ENCODE assay signal across 15 cellular contexts in the genomic region with DNA sequence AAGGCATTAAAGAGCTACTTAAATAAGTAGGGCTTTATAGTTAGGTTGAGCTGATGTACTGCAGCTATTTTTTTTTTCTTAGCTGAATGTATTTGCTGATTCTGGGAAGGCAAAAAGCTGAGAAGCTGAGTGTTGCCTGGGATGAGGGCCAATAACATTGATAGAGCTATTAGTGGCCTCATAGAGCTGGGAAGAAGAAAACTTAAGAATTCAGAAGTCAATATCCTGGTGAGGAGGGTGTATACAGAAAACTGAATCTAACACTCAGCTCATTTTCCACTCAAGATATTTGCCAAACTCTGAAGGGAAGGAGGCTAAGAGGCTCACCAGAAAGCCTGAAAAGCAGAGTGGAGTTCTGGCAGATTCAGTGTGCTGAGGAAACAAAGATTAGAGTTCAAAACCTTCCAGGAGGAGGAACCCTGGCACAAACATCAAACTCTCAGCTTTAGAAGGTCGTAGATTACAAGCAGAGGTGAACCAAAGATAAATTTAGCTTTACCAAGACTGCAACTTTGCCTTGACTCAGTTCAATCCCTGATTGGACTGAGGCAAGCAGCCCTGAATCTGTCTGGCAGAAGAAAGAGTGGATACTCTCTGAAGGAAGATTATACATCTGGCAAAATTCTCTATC. TPM values are rescaled to one million over a fixed set of nuclear protein-coding genes. Genes with fewer than 3 reads are reported as not detected.
"Had no signal": no experiment of that assay in that cellular context is flagged by ENCODE, and none has a peak within 500 bp of the region (broad histone marks: within the 10 kb centered on the region; RNA-seq: fewer than 3 reads in every experiment).

No MANE protein-coding gene starts in this region.

- H3K4me3 Mint-ChIP-seq: activated naive CD8-positive, alpha-beta T cell treated with anti-CD3 and anti-CD28 coated beads for 36 hours; activated T-helper 1 cell treated with anti-CD3 and anti-CD28 coated beads, Interleukin-12 subunit alpha, Interleukin-12 subunit beta, Interleukin-2, Interleukin-4 antibody, amounts not matched to agents 30 ng/mL and 10 ng/mL and 1 ng/mL, durations not matched to agents 14 hours and 24 hours and 36 hours; endodermal cell; stimulated activated effector memory CD8-positive, alpha-beta T cell treated with anti-CD3 and anti-CD28 coated beads, Interleukin-12 subunit alpha, Interleukin-12 subunit beta, amount 100 ng/mL, for 72 hours had no signal

- H3K36me3 Mint-ChIP-seq: activated naive CD8-positive, alpha-beta T cell treated with anti-CD3 and anti-CD28 coated beads for 36 hours; stimulated activated effector memory CD8-positive, alpha-beta T cell treated with anti-CD3 and anti-CD28 coated beads, Interleukin-12 subunit alpha, Interleukin-12 subunit beta, amount 100 ng/mL, for 72 hours had no signal

- H3K4me3 ChIP-seq: breast epithelium, dorsolateral prefrontal cortex, lower lobe of right lung had no signal

- H3K9me3 ChIP-seq: breast epithelium had no signal

- DNase-seq: activated CD4-positive, alpha-beta T cell treated with anti-CD3 and anti-CD28 coated beads, Interleukin-2, amount 50 U/mL, for 1 hour; activated CD4-positive, CD25-positive, alpha-beta regulatory T cell; activated CD8-positive, alpha-beta memory T cell treated with anti-CD3 and anti-CD28 coated beads for 24 hours; activated naive CD8-positive, alpha-beta T cell treated with anti-CD3 and anti-CD28 coated beads for 36 hours; dorsolateral prefrontal cortex; endodermal cell; hippocampal formation; kidney; lower lobe of right lung; SW 1271 had no signal

- ATAC-seq: lower lobe of right lung; stimulated activated effector memory CD8-positive, alpha-beta T cell treated with anti-CD3 and anti-CD28 coated beads, Interleukin-12 subunit alpha, Interleukin-12 subunit beta, amount 100 ng/mL, for 72 hours had no signal

- H3K27ac Mint-ChIP-seq: activated naive CD8-positive, alpha-beta T cell treated with anti-CD3 and anti-CD28 coated beads for 36 hours; activated T-helper 1 cell treated with anti-CD3 and anti-CD28 coated beads, Interleukin-12 subunit alpha, Interleukin-12 subunit beta, Interleukin-2, Interleukin-4 antibody, amounts not matched to agents 30 ng/mL and 10 ng/mL and 1 ng/mL, durations not matched to agents 14 hours and 24 hours and 36 hours; endodermal cell; stimulated activated effector memory CD8-positive, alpha-beta T cell treated with anti-CD3 and anti-CD28 coated beads, Interleukin-12 subunit alpha, Interleukin-12 subunit beta, amount 100 ng/mL, for 72 hours had no signal

- H3K27me3 ChIP-seq: breast epithelium, dorsolateral prefrontal cortex had no signal

- FAIRE-seq: kidney, TTC549 had no signal

- H3K4me1 Mint-ChIP-seq: activated naive CD8-positive, alpha-beta T cell treated with anti-CD3 and anti-CD28 coated beads for 36 hours; endodermal cell; stimulated activated effector memory CD8-positive, alpha-beta T cell treated with anti-CD3 and anti-CD28 coated beads, Interleukin-12 subunit alpha, Interleukin-12 subunit beta, amount 100 ng/mL, for 72 hours had no signal

- H3K4me1 ChIP-seq: breast epithelium, lower lobe of right lung had no signal

- H3K27ac ChIP-seq: breast epithelium, dorsolateral prefrontal cortex, lower lobe of right lung had no signal

- H3K36me3 ChIP-seq: breast epithelium, lower lobe of right lung had no signal

RNA-seq across cellular contexts. Expression of a gene that starts 11.3 kb away (rescaled TPM):
- total RNA-seq: activated T-helper 1 cell treated with anti-CD3 and anti-CD28 coated beads, Interleukin-12 subunit alpha, Interleukin-12 subunit beta, Interleukin-2, Interleukin-4 antibody, amounts not matched to agents 30 ng/mL and 10 ng/mL and 1 ng/mL, durations not matched to agents 14 hours and 24 hours and 36 hours; T-helper 2 cell treated with Interferon-gamma antibody and Interleukin-4, amounts not matched to agents 100 ng/mL and 5 ng/mL, for 36 hours had no signal
